ENCODE assay signal across 12 cellular contexts in the genomic region with DNA sequence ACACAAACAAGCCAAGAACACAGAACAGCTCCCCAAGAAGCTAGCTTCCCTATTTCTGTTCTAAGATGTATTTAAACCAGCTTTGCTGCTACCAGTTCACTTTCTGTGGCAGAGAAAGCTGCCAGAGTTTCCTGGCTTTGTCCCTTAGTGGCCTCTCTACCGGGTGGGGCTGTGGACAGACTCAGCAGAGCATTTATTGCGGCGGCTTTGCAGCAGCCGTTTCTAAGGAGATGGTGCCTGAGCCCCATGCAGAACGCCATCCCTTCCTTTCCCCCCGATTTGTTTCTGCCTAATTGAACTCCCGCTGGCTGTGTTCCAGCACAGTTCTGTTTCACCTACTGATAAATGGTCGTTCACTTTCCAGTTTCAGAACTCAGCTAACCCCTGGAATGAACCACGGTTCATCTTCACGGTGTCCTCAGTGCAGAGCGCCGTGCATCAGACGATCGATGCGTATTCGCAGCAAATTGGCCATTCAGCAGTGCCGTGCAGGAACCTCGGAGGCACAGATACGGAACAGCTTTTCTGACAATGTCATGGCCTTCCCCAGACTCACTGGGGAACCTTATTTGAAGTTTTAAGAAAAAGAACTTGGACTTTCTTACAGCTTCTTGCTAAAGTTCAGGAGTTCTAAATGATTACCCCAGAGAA. TPM values are rescaled to one million over a fixed set of nuclear protein-coding genes. Genes with fewer than 3 reads are reported as not detected.
DNase-seq lines count a peak whose midpoint lies in the region; ATAC-seq, FAIRE-seq and TF ChIP-seq lines count a peak whose summit lies in the region.
"Had no signal": no experiment of that assay in that cellular context is flagged by ENCODE, and none has a peak within 500 bp of the region (broad histone marks: within the 10 kb centered on the region; RNA-seq: fewer than 3 reads in every experiment).

No MANE protein-coding gene starts in this region.

- WGBS in SK-N-SH (ENCODE audit: low lambda C conversion rate), result 26% methylated on average over 19 of the region's 19 CpGs
- 40 to 60% methylated on average over 2 to 19 of the region's 19 CpGs for WGBS in transverse colon (ENCODE audit: low coverage in 1 of 2), 2 donors

- TF ChIP-seq POLR2A in transverse colon (IDR thresholded peaks at IDR 0.05), result no peak

- POLR2A ChIA-PET in SK-N-SH (lab: Yijun Ruan, JAX), result no interaction called here

- CTCF ChIA-PET in SK-N-SH (lab: Yijun Ruan, JAX), result interaction anchor here (1.0 to 1.7 kb wide), 5 partner anchors 8 to 324 kb away, joined by 4 to 5 read pairs (median 4); no protein-coding TSS in a partner anchor

- H3K4me2 ChIP-seq in SK-N-SH, result no peak overlapping the region

- H2AFZ ChIP-seq in SK-N-SH (ENCODE audit: low read depth), result no peak overlapping the region

- in situ Hi-C loops in transverse colon (cut with MboI; ENCODE audit: low pct_ligation_motif_present in 1 of 4, low pct_unique_long_range_greater_than_20kb in 1 of 4, low sequenced_read_pairs in 3 of 4), result no loop called here

- no peak for FAIRE-seq in kidney (lab: Jason Lieb, UNC)
- FAIRE-seq: colon, TTC549 had no signal

- no peak for TF ChIP-seq RAD21 in SK-N-SH (IDR thresholded peaks at IDR 0.05; ENCODE audit: low read length)

- no peaks in the 10 kb centered on the region for H4K20me1 ChIP-seq in SK-N-SH (ENCODE audit: insufficient read depth)

- H3K9me2 ChIP-seq in SK-N-SH, result no peaks in the 10 kb centered on the region

- H3K9ac ChIP-seq in SK-N-SH (no peak overlapping the region), kidney (ENCODE audit: low read length in 2 of 2) (no peak overlapping the region)

- H3K9me3 ChIP-seq in SK-N-SH, result no peaks in the 10 kb centered on the region; the same call in 1 of the 2 replicates
- H3K9me3 ChIP-seq in transverse colon, result peaks cover 0 to 4% of the 10 kb centered on the region in 2 donors
- H3K9me3 ChIP-seq in kidney (ENCODE audit: control insufficient read depth in 1 of 2, low read length in 2 of 2), result peaks cover 0 to 16% of the 10 kb centered on the region in 2 donors
- H3K9me3 ChIP-seq: gastrocnemius medialis had no signal

- H3K27me3 ChIP-seq in SK-N-SH (ENCODE audit: insufficient read depth), result no peaks in the 10 kb centered on the region; the same call in 1 of the 2 replicates
- peaks cover 12% of the 10 kb centered on the region for H3K27me3 ChIP-seq in transverse colon

- intact Hi-C loops in transverse colon (cut with DNase I; ENCODE audit: low total_unique reads) (no loop called here), kidney (cut with DNase I) (no loop called here)

- TF ChIP-seq CTCF in SK-N-SH (IDR thresholded peaks at IDR 0.05) (no peak), transverse colon (IDR thresholded peaks at IDR 0.05) (no peak), kidney (IDR thresholded peaks at IDR 0.05; ENCODE audit: borderline replicate concordance, extremely low read depth, insufficient read depth) (no peak)

- TF ChIP-seq EP300 in SK-N-SH (IDR thresholded peaks at IDR 0.05; ENCODE audit: borderline replicate concordance in 1 of 2, low read depth in 1 of 2, low read length in 1 of 2) (no peak), transverse colon (IDR thresholded peaks at IDR 0.05; ENCODE audit: low read depth) (no peak)

- H3K4me3 ChIP-seq in SK-N-SH (ENCODE audit: low read depth in 2 of 2, low read length in 1 of 2), result no peak overlapping the region; a peak in 1 of 4 replicates
- H3K4me3 ChIP-seq in transverse colon, result no peak overlapping the region
- H3K4me3 ChIP-seq in kidney (ENCODE audit: low read length in 2 of 2), result no peak overlapping the region
- H3K4me3 ChIP-seq: gastrocnemius medialis had no signal

- H3K79me2 ChIP-seq in SK-N-SH (ENCODE audit: insufficient read depth), result no peaks in the 10 kb centered on the region

- DNase-seq in SK-N-SH (peak; percentile 33), SK-N-DZ (ENCODE audit: low spot score) (peak; percentile 38), inferior parietal cortex (ENCODE audit: extremely low spot score) (peak; percentile 69), transverse colon (peak; percentile 17), kidney (no peak), KG1 (lab: John Stamatoyannopoulos, UW) (no peak)
- DNase-seq: gastrocnemius medialis, mesenchymal stem cell had no signal

- H3K4me1 ChIP-seq in SK-N-SH (ENCODE audit: control insufficient read depth in 1 of 2, insufficient read depth in 2 of 2, low read depth in 1 of 2, low read length in 1 of 2), result peaks cover 0 to 4% of the 10 kb centered on the region in 2 experiments; a peak in 1 of 4 replicates
- H3K4me1 ChIP-seq in transverse colon, result no peaks in the 10 kb centered on the region
- H3K4me1 ChIP-seq in kidney (ENCODE audit: control insufficient read depth in 1 of 2, insufficient read depth in 1 of 2, low read depth in 1 of 2, low read length in 2 of 2), result no peaks in the 10 kb centered on the region
- H3K4me1 ChIP-seq: gastrocnemius medialis had no signal

- ATAC-seq in SK-N-SH treated with all-trans-retinoic acid at 6 μM for 48 hours, result no peak
- ATAC-seq in HG03439 (IDR thresholded peaks at IDR 0.05; ENCODE audit: unreplicated experiment), result no peak
- ATAC-seq: gastrocnemius medialis had no signal

- H3K27ac ChIP-seq in SK-N-SH (ENCODE audit: low read depth in 2 of 2, low read length in 1 of 2), result no peak overlapping the region
- H3K27ac ChIP-seq in transverse colon, result peak overlapping the region in 3 of 4 donors; percentile 15 to 40 (median 17)
- H3K27ac ChIP-seq in kidney (ENCODE audit: low read depth in 2 of 2, low read length in 2 of 2), result no peak overlapping the region
- H3K27ac ChIP-seq: gastrocnemius medialis had no signal

- H3K36me3 ChIP-seq in SK-N-SH (replicated peaks in 1 of 2; ENCODE audit: control insufficient read depth in 1 of 2, insufficient read depth in 2 of 2, low read length in 1 of 2), result no peaks in the 10 kb centered on the region
- H3K36me3 ChIP-seq in transverse colon, result no peaks in the 10 kb centered on the region
- no peaks in the 10 kb centered on the region for H3K36me3 ChIP-seq in kidney (ENCODE audit: control insufficient read depth in 1 of 2, insufficient read depth in 2 of 2, low read length in 2 of 2)
- H3K36me3 ChIP-seq: gastrocnemius medialis had no signal

- H3F3A ChIP-seq in SK-N-SH (replicated peaks; ENCODE audit: insufficient read depth), result no peaks in the 10 kb centered on the region

TF ChIP-seq in SK-N-SH, 30 proteins besides CTCF, POLR2A, EP300 and RAD21 (continues in another document):
- TF ChIP-seq YY1 (IDR thresholded peaks at IDR 0.05; ENCODE audit: low read depth) (no peak), MEF2A (IDR thresholded peaks at IDR 0.05; ENCODE audit: borderline replicate concordance, low read depth) (no peak), CHD2 (IDR thresholded peaks at IDR 0.05; ENCODE audit: low read length, partially characterized antibody) (no peak), ELF1 (IDR thresholded peaks at IDR 0.05) (no peak), SIN3A (IDR thresholded peaks at IDR 0.05; ENCODE audit: borderline replicate concordance, low read depth, low read length) (no peak)
- TF ChIP-seq, protein P1, sequence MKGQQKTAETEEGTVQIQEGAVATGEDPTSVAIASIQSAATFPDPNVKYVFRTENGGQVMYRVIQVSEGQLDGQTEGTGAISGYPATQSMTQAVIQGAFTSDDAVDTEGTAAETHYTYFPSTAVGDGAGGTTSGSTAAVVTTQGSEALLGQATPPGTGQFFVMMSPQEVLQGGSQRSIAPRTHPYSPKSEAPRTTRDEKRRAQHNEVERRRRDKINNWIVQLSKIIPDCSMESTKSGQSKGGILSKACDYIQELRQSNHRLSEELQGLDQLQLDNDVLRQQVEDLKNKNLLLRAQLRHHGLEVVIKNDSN (IDR thresholded peaks at IDR 0.05; ENCODE audit: borderline replicate concordance, low read depth), result no peak
- TF ChIP-seq, protein P2, sequence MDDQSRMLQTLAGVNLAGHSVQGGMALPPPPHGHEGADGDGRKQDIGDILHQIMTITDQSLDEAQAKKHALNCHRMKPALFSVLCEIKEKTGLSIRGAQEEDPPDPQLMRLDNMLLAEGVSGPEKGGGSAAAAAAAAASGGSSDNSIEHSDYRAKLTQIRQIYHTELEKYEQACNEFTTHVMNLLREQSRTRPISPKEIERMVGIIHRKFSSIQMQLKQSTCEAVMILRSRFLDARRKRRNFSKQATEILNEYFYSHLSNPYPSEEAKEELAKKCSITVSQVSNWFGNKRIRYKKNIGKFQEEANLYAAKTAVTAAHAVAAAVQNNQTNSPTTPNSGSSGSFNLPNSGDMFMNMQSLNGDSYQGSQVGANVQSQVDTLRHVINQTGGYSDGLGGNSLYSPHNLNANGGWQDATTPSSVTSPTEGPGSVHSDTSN (IDR thresholded peaks at IDR 0.05), result no peak

TF ChIP-seq in SK-N-SH treated with all-trans-retinoic acid at 6 μM for 48 hours, 23 proteins besides CTCF, POLR2A, EP300 and RAD21 (continues in another document):
- TF ChIP-seq, protein P3, sequence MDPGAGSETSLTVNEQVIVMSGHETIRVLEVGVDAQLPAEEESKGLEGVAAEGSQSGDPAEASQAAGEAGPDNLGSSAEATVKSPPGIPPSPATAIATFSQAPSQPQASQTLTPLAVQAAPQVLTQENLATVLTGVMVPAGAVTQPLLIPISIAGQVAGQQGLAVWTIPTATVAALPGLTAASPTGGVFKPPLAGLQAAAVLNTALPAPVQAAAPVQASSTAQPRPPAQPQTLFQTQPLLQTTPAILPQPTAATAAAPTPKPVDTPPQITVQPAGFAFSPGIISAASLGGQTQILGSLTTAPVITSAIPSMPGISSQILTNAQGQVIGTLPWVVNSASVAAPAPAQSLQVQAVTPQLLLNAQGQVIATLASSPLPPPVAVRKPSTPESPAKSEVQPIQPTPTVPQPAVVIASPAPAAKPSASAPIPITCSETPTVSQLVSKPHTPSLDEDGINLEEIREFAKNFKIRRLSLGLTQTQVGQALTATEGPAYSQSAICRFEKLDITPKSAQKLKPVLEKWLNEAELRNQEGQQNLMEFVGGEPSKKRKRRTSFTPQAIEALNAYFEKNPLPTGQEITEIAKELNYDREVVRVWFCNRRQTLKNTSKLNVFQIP (CRISPR knock-in tag; IDR thresholded peaks at IDR 0.05; ENCODE audit: borderline replicate concordance, low read depth), result no peak
- TF ChIP-seq TOX (CRISPR knock-in tag; IDR thresholded peaks at IDR 0.05; ENCODE audit: borderline replicate concordance), result no peak
- TF ChIP-seq RARB (CRISPR knock-in tag; IDR thresholded peaks at IDR 0.05), result no peak
- TF ChIP-seq ARNTL (CRISPR knock-in tag; IDR thresholded peaks at IDR 0.05; ENCODE audit: borderline replicate concordance, low read depth), result no peak
- no peak for TF ChIP-seq SNAI2 (CRISPR knock-in tag; IDR thresholded peaks at IDR 0.05)
- no peak for TF ChIP-seq ZC3H10 (CRISPR knock-in tag; IDR thresholded peaks at IDR 0.05)
- no peak for TF ChIP-seq ZNF8 (CRISPR knock-in tag; IDR thresholded peaks at IDR 0.05)
- TF ChIP-seq ESRRG (CRISPR knock-in tag; IDR thresholded peaks at IDR 0.05), result no peak

RNA-seq across cellular contexts. Expression of a gene that starts 33.9 kb away (rescaled TPM):
- polyA plus RNA-seq in SK-N-SH (2012; rRNA removed) (0.20 and 0.49 TPM in 2 replicates), kidney (ENCODE audit: insufficient read depth, low read depth, low replicate concordance) (1.2 TPM)
- polyA plus RNA-seq in SK-N-SH (2012; cell fraction: cytosol; rRNA removed), result 0.37 and 0.55 TPM in 2 replicates
- polyA plus RNA-seq in SK-N-SH (2012; cell fraction: nucleus; rRNA removed), result 0.83 and 0.92 TPM in 2 replicates
- polyA plus RNA-seq in SK-N-DZ (2014; cell fraction: cytosol; rRNA removed), result 2.3 and 2.7 TPM in 2 replicates
- 2.7 and 4.5 TPM in 2 replicates for polyA plus RNA-seq in SK-N-DZ (2014; cell fraction: nucleus; rRNA removed)
- total RNA-seq in transverse colon (1 to 10 TPM in 3 of 4 donors, under 1 TPM in 1; 0.60 to 8.6 (median 2.5) TPM), kidney (15.3 TPM)

Comparison
In these comparisons a context has a peak if more than half of its experiments do, and no peak if none do; other contexts are left out.
1. DNase-seq: peak in SK-N-SH (single experiment), SK-N-DZ (single experiment), inferior parietal cortex (single experiment) and transverse colon (single experiment); none in kidney (single experiment) and KG1 (single experiment).
2. H3K27ac ChIP-seq: peak in transverse colon (3 of 4); none in SK-N-SH (0 of 2) and kidney (0 of 2).